9 cellular contexts compared by ENCODE assay signal in genomic region chr2:210199186-210199765, GRCh38. TPM values are rescaled to one million over a fixed set of nuclear protein-coding genes. Genes with fewer than 3 reads are reported as not detected.
DNase-seq lines count a peak whose midpoint lies in the region; ATAC-seq and TF ChIP-seq lines count a peak whose summit lies in the region.
"Had no signal": no experiment of that assay in that cellular context is flagged by ENCODE, and none has a peak within 500 bp of the region (broad histone marks: within the 10 kb centered on the region; RNA-seq: fewer than 3 reads in every experiment).

No MANE protein-coding gene starts in this region.

- in situ Hi-C loops in mammary epithelial cell (cut with MboI; ENCODE audit: low sequenced_read_pairs in 2 of 2) = loop anchor here (5.0 to 10.0 kb wide), 2 partner anchors 124 to 222 kb away; no protein-coding TSS in a partner anchor

- peaks cover 5% of the 10 kb centered on the region for H3K27me3 Mint-ChIP-seq in Caco-2 (ENCODE audit: insufficient read depth, unreplicated experiment)
- H3K27me3 Mint-ChIP-seq in mesothelial cell of epicardium (ENCODE audit: low read depth) = no peaks in the 10 kb centered on the region

- H3K4me2 ChIP-seq in mammary epithelial cell (ENCODE audit: insufficient read depth, low read depth, low read length) = no peak overlapping the region

- H3K9me3 ChIP-seq in Caco-2 = no peaks in the 10 kb centered on the region
- no peaks in the 10 kb centered on the region for H3K9me3 ChIP-seq in mammary epithelial cell (replicated peaks; ENCODE audit: insufficient read depth, low read length)
- no peaks in the 10 kb centered on the region for H3K9me3 ChIP-seq in suprapubic skin
- H3K9me3 ChIP-seq: SJCRH30 had no signal

- H3K4me1 ChIP-seq in Caco-2 (no peaks in the 10 kb centered on the region), mammary epithelial cell (ENCODE audit: insufficient read depth, low read length) (no peaks in the 10 kb centered on the region), suprapubic skin (peaks cover 4% of the 10 kb centered on the region)

- peak in 1 of 2 experiments; percentile 19 for DNase-seq in Caco-2
- peak; percentile 68 for DNase-seq in NCI-H1694 treated with DMSO at 0.1 percent for 48 hours (lab: John Stamatoyannopoulos, UW)
- no peak for DNase-seq in mammary epithelial cell
- no peak for DNase-seq in mesothelial cell of epicardium (ENCODE audit: low spot score in 2 of 2, unreplicated experiment in 2 of 2)
- no peak for DNase-seq in suprapubic skin (ENCODE audit: low spot score in 2 of 2)
- DNase-seq in HuH-7.5 (ENCODE audit: low spot score) = no peak

- H4K20me1 ChIP-seq in mammary epithelial cell (ENCODE audit: insufficient read depth, low read length) = no peaks in the 10 kb centered on the region

- ATAC-seq in GM19351 (IDR thresholded peaks at IDR 0.05; ENCODE audit: unreplicated experiment) (peak; percentile 65), HG03457 (IDR thresholded peaks at IDR 0.05; ENCODE audit: unreplicated experiment) (no peak)

- TF ChIP-seq CTCF in Caco-2 (IDR thresholded peaks at IDR 0.05; ENCODE audit: insufficient read depth in 1 of 2, low read depth in 1 of 2, low read length in 1 of 2, severe bottlenecking in 1 of 2, unreplicated experiment in 1 of 2) (peak; percentile 61 to 72), mammary epithelial cell (conservative IDR thresholded peaks at IDR 0.05 in 1 of 2, IDR thresholded peaks at IDR 0.05 in 1 of 2; ENCODE audit: extremely low read depth in 1 of 2, insufficient read depth in 1 of 2, low read depth in 1 of 2, low read length in 2 of 2) (peak; percentile 55 to 70), mesothelial cell of epicardium (IDR thresholded peaks at IDR 0.05; ENCODE audit: unreplicated experiment) (peak; percentile 72), suprapubic skin (IDR thresholded peaks at IDR 0.05) (peak in 1 of 2 donors; percentile 69)

- TF ChIP-seq EP300 in suprapubic skin (IDR thresholded peaks at IDR 0.05) = no peak

- H3K27me3 ChIP-seq in Caco-2 (replicated peaks; ENCODE audit: control insufficient read depth, insufficient read depth, low read length) (peaks cover 1% of the 10 kb centered on the region; the same call in 1 of the 2 replicates), mammary epithelial cell (ENCODE audit: insufficient read depth, low read length) (no peaks in the 10 kb centered on the region), suprapubic skin (no peaks in the 10 kb centered on the region)
- H3K27me3 ChIP-seq: SJCRH30 had no signal

- H2AFZ ChIP-seq in mammary epithelial cell (ENCODE audit: low read depth, low read length) = no peak overlapping the region

- no peak overlapping the region for H3K27ac ChIP-seq in mammary epithelial cell (ENCODE audit: insufficient read depth, low read depth, low read length)
- no peak overlapping the region for H3K27ac ChIP-seq in suprapubic skin
- H3K27ac ChIP-seq: SJCRH30 had no signal

- no peaks in the 10 kb centered on the region for H3K36me3 Mint-ChIP-seq in Caco-2 (ENCODE audit: insufficient read depth, unreplicated experiment)
- no peaks in the 10 kb centered on the region for H3K36me3 Mint-ChIP-seq in mesothelial cell of epicardium

- H3K4me3 Mint-ChIP-seq in Caco-2 (ENCODE audit: unreplicated experiment) (no peak overlapping the region), mesothelial cell of epicardium (no peak overlapping the region)

- no peaks in the 10 kb centered on the region for H3K79me2 ChIP-seq in mammary epithelial cell (ENCODE audit: insufficient read depth, low read length)

- H3K4me3 ChIP-seq in Caco-2 (ENCODE audit: low read depth, low read length) (no peak overlapping the region), mammary epithelial cell (replicated peaks in 1 of 3; ENCODE audit: insufficient read depth in 1 of 3, low read depth in 2 of 3, low read length in 3 of 3) (no peak overlapping the region), suprapubic skin (no peak overlapping the region)
- H3K4me3 ChIP-seq: SJCRH30 had no signal

- intact Hi-C loops in Caco-2 (cut with micrococcal nuclease; ENCODE audit: unreplicated experiment) = loop anchor here (1.0 to 10.0 kb wide), 3 partner anchors 222 to 867 kb away; no protein-coding TSS in a partner anchor
- intact Hi-C loops in mammary epithelial cell (cut with micrococcal nuclease) = loop anchor here (2.0 to 10.0 kb wide), 4 partner anchors 262 to 1794 kb away; partner anchors contain the start of genes MAP2 and PTH2R

- POLR2A ChIA-PET in Caco-2 (lab: Charles Lee) = no interaction called here

- no peaks in the 10 kb centered on the region for H3K4me1 Mint-ChIP-seq in Caco-2 (ENCODE audit: low read depth, unreplicated experiment)
- H3K4me1 Mint-ChIP-seq in mesothelial cell of epicardium = peaks cover 7% of the 10 kb centered on the region

- H3K27ac Mint-ChIP-seq in Caco-2 (ENCODE audit: unreplicated experiment) (no peak overlapping the region), mesothelial cell of epicardium (no peak overlapping the region)

- TF ChIP-seq POLR2A in suprapubic skin (IDR thresholded peaks at IDR 0.05) = no peak

- H3K9me3 Mint-ChIP-seq in Caco-2 (ENCODE audit: unreplicated experiment) (no peaks in the 10 kb centered on the region), mesothelial cell of epicardium (no peaks in the 10 kb centered on the region)

- H3K36me3 ChIP-seq in Caco-2 (ENCODE audit: control insufficient read depth, insufficient read depth, low read length) = no peaks in the 10 kb centered on the region
- no peaks in the 10 kb centered on the region for H3K36me3 ChIP-seq in mammary epithelial cell (ENCODE audit: insufficient read depth, low read length)
- no peaks in the 10 kb centered on the region for H3K36me3 ChIP-seq in suprapubic skin
- H3K36me3 ChIP-seq: SJCRH30 had no signal

- no TSS peak for BruUV-seq in Caco-2 (replicated peaks; lab: Mats Ljungman, UMichigan)
- no TSS peak for BruUV-seq in mammary epithelial cell (replicated peaks; lab: Mats Ljungman, UMichigan)

- dilution Hi-C loops in mammary epithelial cell (cut with HindIII; ENCODE audit: low sequenced_read_pairs) = no loop called here

- CTCF ChIA-PET in Caco-2 (lab: Charles Lee) (interaction anchor here (0.6 to 1.3 kb wide), 4 partner anchors 126 to 238 kb away, joined by 3 to 6 read pairs (median 5); no protein-coding TSS in a partner anchor), mammary epithelial cell (lab: Charles Lee; ENCODE audit: low non-redundant PET) (interaction anchor here (0.6 to 1.0 kb wide), 4 partner anchors 138 to 256 kb away, joined by 3 to 9 read pairs (median 3); no protein-coding TSS in a partner anchor)

- H3K9ac ChIP-seq in mammary epithelial cell (ENCODE audit: insufficient read depth, low read length) = no peak overlapping the region

RNA-seq across cellular contexts. Expression of gene ACADL, which starts 26.0 kb away (rescaled TPM):
- total RNA-seq in Caco-2 (2022) = not detected in 2 replicates
- total RNA-seq in mammary epithelial cell = under 1 TPM in 1 of 2 donors, not detected in 1; 0.50 TPM
- 0.03 TPM for polyA plus RNA-seq in mammary epithelial cell
- polyA minus RNA-seq in mammary epithelial cell = not detected
- total RNA-seq in mesothelial cell of epicardium = 13.0 to 13.2 TPM (median 13.0 TPM) in 3 replicates
- total RNA-seq in suprapubic skin = 1 to 10 TPM; 1.5 to 9.8 (median 6.4) TPM

RNA-seq across cellular contexts. Expression of gene KANSL1L, which starts 28.1 kb away (rescaled TPM):
- total RNA-seq in Caco-2 (2022) (5.3 and 5.7 TPM in 2 replicates), mammary epithelial cell (10 to 100 TPM in 1 of 2 donors, 1 to 10 TPM in 1; 6.1 to 12.2 TPM), mesothelial cell of epicardium (24.4 to 28.0 TPM (median 25.9 TPM) in 3 replicates), suprapubic skin (10 to 100 TPM; 18.0 to 48.7 (median 25.6) TPM)
- 1.6 TPM for polyA plus RNA-seq in mammary epithelial cell
- 15.8 TPM for polyA minus RNA-seq in mammary epithelial cell
